ENCODE assay signal across 17 cellular contexts in the genomic region with DNA sequence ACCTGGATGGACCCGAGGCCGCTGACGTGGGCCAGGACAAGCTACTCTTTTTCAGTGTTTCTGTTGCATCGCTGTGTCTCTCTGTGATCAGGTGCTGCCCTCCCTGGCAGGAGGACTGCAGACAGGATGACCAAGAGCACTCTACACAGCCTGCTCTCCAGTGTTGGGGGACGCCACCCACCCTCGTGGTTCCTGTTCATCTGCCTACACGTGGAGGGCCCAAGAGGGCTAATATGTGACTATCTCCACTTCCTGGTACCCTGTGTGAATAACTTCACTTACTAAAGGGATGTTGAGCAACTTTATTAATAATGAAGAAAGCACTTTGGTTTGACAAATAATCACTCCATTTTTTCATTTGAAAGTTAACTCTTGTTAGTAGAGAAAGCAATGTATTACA.
DNase-seq lines count a peak whose midpoint lies in the region; ATAC-seq, FAIRE-seq and TF ChIP-seq lines count a peak whose summit lies in the region.
"Had no signal": no experiment of that assay in that cellular context is flagged by ENCODE, and none has a peak within 500 bp of the region (broad histone marks: within the 10 kb centered on the region; RNA-seq: fewer than 3 reads in every experiment).

No MANE protein-coding gene starts in this region.

- no peak for FAIRE-seq in frontal cortex (lab: Jason Lieb, UNC)

- no peak overlapping the region for H3K4me2 ChIP-seq in GM23248 (ENCODE audit: unreplicated experiment)
- H3K4me2 ChIP-seq: SK-N-SH had no signal

- H3K27ac ChIP-seq in GM23248 (peak overlapping the region; percentile 69), epithelial cell of prostate (peak overlapping the region; percentile 82), left lung (peak overlapping the region; percentile 42 to 60), skin epidermis (peak overlapping the region in 13 of 21 experiments; percentile 36 to 82 (median 59))

- H3K4me1 ChIP-seq in GM23248 (ENCODE audit: insufficient read depth) (peaks cover 30% of the 10 kb centered on the region), left lung (peaks cover 9 to 10% of the 10 kb centered on the region in 2 donors)

- H3F3A ChIP-seq in GM23248 (ENCODE audit: insufficient read depth) = peaks cover 51% of the 10 kb centered on the region

- DNase-seq in GM23248 (no peak), epithelial cell of prostate (ENCODE audit: low read depth, low spot score) (no peak), left lung (no peak), frontal cortex (ENCODE audit: low spot score in 2 of 2) (no peak), inferior parietal cortex (ENCODE audit: extremely low spot score) (no peak)
- DNase-seq: activated CD4-positive, alpha-beta T cell treated with anti-CD3 and anti-CD28 coated beads, Interleukin-2, amount 50 U/mL, for 4 hours; activated naive CD8-positive, alpha-beta T cell treated with anti-CD3 and anti-CD28 coated beads, Interleukin-2, amount 50 U/mL, for 24 hours; activated T-cell treated with anti-CD3 and anti-CD28 coated beads, Interleukin-2, amount 50 U/mL, for 48 hours; CD4-positive, alpha-beta T cell; cerebellar nuclear complex; GOT3; islet precursor cell; NCI-H446 treated with DMSO at 0.1 percent for 48 hours; SK-N-SH had no signal

- TF ChIP-seq CTCF in left lung (IDR thresholded peaks at IDR 0.05) = no peak

- no peaks in the 10 kb centered on the region for H3K27me3 ChIP-seq in GM23248 (replicated peaks; ENCODE audit: insufficient read depth)
- no peaks in the 10 kb centered on the region for H3K27me3 ChIP-seq in left lung

- no peaks in the 10 kb centered on the region for H3K9me2 ChIP-seq in GM23248 (ENCODE audit: insufficient read depth)
- H3K9me2 ChIP-seq: SK-N-SH had no signal

- H2AFZ ChIP-seq in GM23248 = no peak overlapping the region

- H3K4me3 ChIP-seq in GM23248 = no peak overlapping the region
- H3K4me3 ChIP-seq in left lung = no peak overlapping the region
- no peak overlapping the region for H3K4me3 ChIP-seq in skin epidermis

- in situ Hi-C loops in GM23248 (cut with MboI) = no loop called here

- intact Hi-C loops in left lung (cut with DNase I) = no loop called here

- 88% methylated on average over 7 of the region's 7 CpGs for WGBS in GM23248 (ENCODE audit: low coverage in 1 of 2, low lambda C conversion rate in 2 of 2, missing lambda C conversion rate in 2 of 2), 2 experiments

- H3K36me3 ChIP-seq in GM23248 (ENCODE audit: low read depth) (no peaks in the 10 kb centered on the region), left lung (no peaks in the 10 kb centered on the region)

- H4K20me1 ChIP-seq in GM23248 (ENCODE audit: insufficient read depth) = no peaks in the 10 kb centered on the region; the same call in 1 of the 2 replicates

- peaks cover 95% of the 10 kb centered on the region for H3K79me2 ChIP-seq in GM23248 (ENCODE audit: insufficient read depth)

- H3K9me3 ChIP-seq in GM23248 (ENCODE audit: low read depth) = no peaks in the 10 kb centered on the region
- H3K9me3 ChIP-seq in left lung = no peaks in the 10 kb centered on the region
- H3K9me3 ChIP-seq: SK-N-SH had no signal

- ATAC-seq in left lung = peak; percentile 39
- no peak for ATAC-seq in GM19397 (IDR thresholded peaks at IDR 0.05; ENCODE audit: unreplicated experiment)
- ATAC-seq in HG02763 (IDR thresholded peaks at IDR 0.05; ENCODE audit: unreplicated experiment) = no peak
- ATAC-seq: activated naive CD8-positive, alpha-beta T cell treated with anti-CD3 and anti-CD28 coated beads, Interleukin-2, amount 50 U/mL, for 24 hours had no signal

- H3K9ac ChIP-seq in GM23248 = no peak overlapping the region
- H3K9ac ChIP-seq: SK-N-SH had no signal
